Comparison of ENCODE assay signal across 1 cellular context in the genomic region with DNA sequence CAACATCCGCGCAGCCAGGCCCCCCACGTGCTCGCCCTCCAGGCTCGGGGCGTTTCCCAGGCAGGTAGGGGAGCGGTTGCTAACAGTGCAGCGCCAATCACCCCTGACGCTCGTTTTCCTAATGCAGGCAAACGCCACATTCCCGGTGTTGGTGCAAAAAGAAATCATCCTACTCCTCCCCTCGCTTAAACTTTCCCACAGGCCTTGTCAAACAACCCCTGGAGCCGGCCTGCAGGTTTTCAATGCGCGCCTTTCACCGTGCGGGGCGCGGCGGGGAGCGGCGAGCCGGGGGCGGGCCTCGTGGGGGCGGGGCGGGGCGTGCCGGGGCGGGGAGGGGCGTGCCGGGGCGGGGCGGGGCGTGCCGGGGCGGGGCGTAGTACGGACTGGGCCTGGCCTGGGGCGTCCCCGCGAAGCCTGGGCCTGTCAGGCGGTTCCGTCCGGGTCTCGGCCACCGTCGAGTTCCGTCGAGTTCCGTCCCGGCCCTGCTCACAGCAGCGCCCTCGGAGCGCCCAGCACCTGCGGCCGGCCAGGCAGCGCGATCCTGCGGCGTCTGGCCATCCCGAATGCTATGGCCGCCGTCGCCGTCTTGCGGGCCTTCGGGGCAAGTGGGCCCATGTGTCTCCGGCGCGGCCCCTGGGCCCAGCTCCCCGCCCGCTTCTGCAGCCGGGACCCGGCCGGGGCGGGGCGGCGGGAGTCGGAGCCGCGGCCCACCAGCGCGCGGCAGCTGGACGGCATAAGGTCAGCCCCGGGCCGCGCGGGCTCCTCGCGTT.
TF ChIP-seq lines count a peak whose summit lies in the region.

A gene with protein sequence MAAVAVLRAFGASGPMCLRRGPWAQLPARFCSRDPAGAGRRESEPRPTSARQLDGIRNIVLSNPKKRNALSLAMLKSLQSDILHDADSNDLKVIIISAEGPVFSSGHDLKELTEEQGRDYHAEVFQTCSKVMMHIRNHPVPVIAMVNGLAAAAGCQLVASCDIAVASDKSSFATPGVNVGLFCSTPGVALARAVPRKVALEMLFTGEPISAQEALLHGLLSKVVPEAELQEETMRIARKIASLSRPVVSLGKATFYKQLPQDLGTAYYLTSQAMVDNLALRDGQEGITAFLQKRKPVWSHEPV (plus strand): TSS at position 374 of the 770 bp plus-strand sequence. CDS start 195 bp downstream, at position 569.

TF ChIP-seq in K562, 482 proteins besides CTCF, POLR2A, EP300 and RAD21 (continued from another document and continues in another):
- TF ChIP-seq, protein P1, sequence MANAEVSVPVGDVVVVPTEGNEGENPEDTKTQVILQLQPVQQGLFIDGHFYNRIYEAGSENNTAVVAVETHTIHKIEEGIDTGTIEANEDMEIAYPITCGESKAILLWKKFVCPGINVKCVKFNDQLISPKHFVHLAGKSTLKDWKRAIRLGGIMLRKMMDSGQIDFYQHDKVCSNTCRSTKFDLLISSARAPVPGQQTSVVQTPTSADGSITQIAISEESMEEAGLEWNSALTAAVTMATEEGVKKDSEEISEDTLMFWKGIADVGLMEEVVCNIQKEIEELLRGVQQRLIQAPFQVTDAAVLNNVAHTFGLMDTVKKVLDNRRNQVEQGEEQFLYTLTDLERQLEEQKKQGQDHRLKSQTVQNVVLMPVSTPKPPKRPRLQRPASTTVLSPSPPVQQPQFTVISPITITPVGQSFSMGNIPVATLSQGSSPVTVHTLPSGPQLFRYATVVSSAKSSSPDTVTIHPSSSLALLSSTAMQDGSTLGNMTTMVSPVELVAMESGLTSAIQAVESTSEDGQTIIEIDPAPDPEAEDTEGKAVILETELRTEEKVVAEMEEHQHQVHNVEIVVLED (CRISPR knock-in tag; IDR thresholded peaks at IDR 0.05), result 0 out of 2 replicates have a peak, but pooled peaks have one; percentile 28
- TF ChIP-seq HMG20B (CRISPR knock-in tag; IDR thresholded peaks at IDR 0.05) (no peak), NR2C2 (CRISPR knock-in tag; IDR thresholded peaks at IDR 0.05) (peak; percentile 62; the same call in 1 of the 2 replicates), NR2C2 (tag; IDR thresholded peaks at IDR 0.05) (peak; percentile 70), SIN3A (IDR thresholded peaks at IDR 0.05; ENCODE audit: borderline replicate concordance in 2 of 2, control insufficient read depth in 1 of 2, low read depth in 2 of 2, low read length in 2 of 2) (peak in 1 of 2 experiments; percentile 2; a peak in 1 of 4 replicates), HNRNPUL1 (IDR thresholded peaks at IDR 0.05; ENCODE audit: low read length) (no peak), PHF8 (IDR thresholded peaks at IDR 0.05; ENCODE audit: borderline replicate concordance, low read length) (peak; percentile 89; the same call in 1 of the 2 replicates), RNF2 (IDR thresholded peaks at IDR 0.05) (peak; percentile 49; the same call in 1 of the 2 replicates), ZNF12 (CRISPR knock-in tag; IDR thresholded peaks at IDR 0.05) (no peak), BCOR (IDR thresholded peaks at IDR 0.05) (no peak), RAD51 (IDR thresholded peaks at IDR 0.05; ENCODE audit: borderline replicate concordance, low read depth) (no peak), ETS2 (tag; IDR thresholded peaks at IDR 0.05; ENCODE audit: borderline replicate concordance, poor library complexity, severe bottlenecking) (no peak), RBBP5 (IDR thresholded peaks at IDR 0.05; ENCODE audit: borderline replicate concordance, insufficient read depth, low read length, poor library complexity, severe bottlenecking) (peak; percentile 88), CXXC5 (CRISPR knock-in tag; IDR thresholded peaks at IDR 0.05) (peak; percentile 68), ATF1 (CRISPR knock-in tag; IDR thresholded peaks at IDR 0.05) (no peak), ATF1 (tag; IDR thresholded peaks at IDR 0.05) (0 out of 2 replicates have a peak, but pooled peaks have one; percentile 25), NR3C1 (CRISPR knock-in tag; IDR thresholded peaks at IDR 0.05) (peak; percentile 84; the same call in 1 of the 2 replicates), TAL1 (IDR thresholded peaks at IDR 0.05) (no peak), CBX5 (IDR thresholded peaks at IDR 0.05; ENCODE audit: borderline replicate concordance, low read depth) (no peak), EGR1 (conservative IDR thresholded peaks at IDR 0.05) (peak; percentile 23), ZNF316 (IDR thresholded peaks at IDR 0.05) (no peak), ZNF175 (CRISPR knock-in tag; IDR thresholded peaks at IDR 0.05; ENCODE audit: low read depth) (0 out of 2 replicates have a peak, but pooled peaks have one; percentile 34)
- TF ChIP-seq, protein P2, sequence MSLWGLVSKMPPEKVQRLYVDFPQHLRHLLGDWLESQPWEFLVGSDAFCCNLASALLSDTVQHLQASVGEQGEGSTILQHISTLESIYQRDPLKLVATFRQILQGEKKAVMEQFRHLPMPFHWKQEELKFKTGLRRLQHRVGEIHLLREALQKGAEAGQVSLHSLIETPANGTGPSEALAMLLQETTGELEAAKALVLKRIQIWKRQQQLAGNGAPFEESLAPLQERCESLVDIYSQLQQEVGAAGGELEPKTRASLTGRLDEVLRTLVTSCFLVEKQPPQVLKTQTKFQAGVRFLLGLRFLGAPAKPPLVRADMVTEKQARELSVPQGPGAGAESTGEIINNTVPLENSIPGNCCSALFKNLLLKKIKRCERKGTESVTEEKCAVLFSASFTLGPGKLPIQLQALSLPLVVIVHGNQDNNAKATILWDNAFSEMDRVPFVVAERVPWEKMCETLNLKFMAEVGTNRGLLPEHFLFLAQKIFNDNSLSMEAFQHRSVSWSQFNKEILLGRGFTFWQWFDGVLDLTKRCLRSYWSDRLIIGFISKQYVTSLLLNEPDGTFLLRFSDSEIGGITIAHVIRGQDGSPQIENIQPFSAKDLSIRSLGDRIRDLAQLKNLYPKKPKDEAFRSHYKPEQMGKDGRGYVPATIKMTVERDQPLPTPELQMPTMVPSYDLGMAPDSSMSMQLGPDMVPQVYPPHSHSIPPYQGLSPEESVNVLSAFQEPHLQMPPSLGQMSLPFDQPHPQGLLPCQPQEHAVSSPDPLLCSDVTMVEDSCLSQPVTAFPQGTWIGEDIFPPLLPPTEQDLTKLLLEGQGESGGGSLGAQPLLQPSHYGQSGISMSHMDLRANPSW (CRISPR knock-in tag; IDR thresholded peaks at IDR 0.05), result 0 out of 2 replicates have a peak, but pooled peaks have one; percentile 78
- TF ChIP-seq, protein P3, sequence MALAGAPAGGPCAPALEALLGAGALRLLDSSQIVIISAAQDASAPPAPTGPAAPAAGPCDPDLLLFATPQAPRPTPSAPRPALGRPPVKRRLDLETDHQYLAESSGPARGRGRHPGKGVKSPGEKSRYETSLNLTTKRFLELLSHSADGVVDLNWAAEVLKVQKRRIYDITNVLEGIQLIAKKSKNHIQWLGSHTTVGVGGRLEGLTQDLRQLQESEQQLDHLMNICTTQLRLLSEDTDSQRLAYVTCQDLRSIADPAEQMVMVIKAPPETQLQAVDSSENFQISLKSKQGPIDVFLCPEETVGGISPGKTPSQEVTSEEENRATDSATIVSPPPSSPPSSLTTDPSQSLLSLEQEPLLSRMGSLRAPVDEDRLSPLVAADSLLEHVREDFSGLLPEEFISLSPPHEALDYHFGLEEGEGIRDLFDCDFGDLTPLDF (CRISPR knock-in tag; IDR thresholded peaks at IDR 0.05), result peak; percentile 87
- TF ChIP-seq, protein P4, sequence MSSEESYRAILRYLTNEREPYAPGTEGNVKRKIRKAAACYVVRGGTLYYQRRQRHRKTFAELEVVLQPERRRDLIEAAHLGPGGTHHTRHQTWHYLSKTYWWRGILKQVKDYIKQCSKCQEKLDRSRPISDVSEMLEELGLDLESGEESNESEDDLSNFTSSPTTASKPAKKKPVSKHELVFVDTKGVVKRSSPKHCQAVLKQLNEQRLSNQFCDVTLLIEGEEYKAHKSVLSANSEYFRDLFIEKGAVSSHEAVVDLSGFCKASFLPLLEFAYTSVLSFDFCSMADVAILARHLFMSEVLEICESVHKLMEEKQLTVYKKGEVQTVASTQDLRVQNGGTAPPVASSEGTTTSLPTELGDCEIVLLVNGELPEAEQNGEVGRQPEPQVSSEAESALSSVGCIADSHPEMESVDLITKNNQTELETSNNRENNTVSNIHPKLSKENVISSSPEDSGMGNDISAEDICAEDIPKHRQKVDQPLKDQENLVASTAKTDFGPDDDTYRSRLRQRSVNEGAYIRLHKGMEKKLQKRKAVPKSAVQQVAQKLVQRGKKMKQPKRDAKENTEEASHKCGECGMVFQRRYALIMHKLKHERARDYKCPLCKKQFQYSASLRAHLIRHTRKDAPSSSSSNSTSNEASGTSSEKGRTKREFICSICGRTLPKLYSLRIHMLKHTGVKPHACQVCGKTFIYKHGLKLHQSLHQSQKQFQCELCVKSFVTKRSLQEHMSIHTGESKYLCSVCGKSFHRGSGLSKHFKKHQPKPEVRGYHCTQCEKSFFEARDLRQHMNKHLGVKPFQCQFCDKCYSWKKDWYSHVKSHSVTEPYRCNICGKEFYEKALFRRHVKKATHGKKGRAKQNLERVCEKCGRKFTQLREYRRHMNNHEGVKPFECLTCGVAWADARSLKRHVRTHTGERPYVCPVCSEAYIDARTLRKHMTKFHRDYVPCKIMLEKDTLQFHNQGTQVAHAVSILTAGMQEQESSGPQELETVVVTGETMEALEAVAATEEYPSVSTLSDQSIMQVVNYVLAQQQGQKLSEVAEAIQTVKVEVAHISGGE (CRISPR knock-in tag; IDR thresholded peaks at IDR 0.05), result peak in 1 of 3 experiments; percentile 8; a peak in 1 of 6 replicates
- TF ChIP-seq, protein P5, sequence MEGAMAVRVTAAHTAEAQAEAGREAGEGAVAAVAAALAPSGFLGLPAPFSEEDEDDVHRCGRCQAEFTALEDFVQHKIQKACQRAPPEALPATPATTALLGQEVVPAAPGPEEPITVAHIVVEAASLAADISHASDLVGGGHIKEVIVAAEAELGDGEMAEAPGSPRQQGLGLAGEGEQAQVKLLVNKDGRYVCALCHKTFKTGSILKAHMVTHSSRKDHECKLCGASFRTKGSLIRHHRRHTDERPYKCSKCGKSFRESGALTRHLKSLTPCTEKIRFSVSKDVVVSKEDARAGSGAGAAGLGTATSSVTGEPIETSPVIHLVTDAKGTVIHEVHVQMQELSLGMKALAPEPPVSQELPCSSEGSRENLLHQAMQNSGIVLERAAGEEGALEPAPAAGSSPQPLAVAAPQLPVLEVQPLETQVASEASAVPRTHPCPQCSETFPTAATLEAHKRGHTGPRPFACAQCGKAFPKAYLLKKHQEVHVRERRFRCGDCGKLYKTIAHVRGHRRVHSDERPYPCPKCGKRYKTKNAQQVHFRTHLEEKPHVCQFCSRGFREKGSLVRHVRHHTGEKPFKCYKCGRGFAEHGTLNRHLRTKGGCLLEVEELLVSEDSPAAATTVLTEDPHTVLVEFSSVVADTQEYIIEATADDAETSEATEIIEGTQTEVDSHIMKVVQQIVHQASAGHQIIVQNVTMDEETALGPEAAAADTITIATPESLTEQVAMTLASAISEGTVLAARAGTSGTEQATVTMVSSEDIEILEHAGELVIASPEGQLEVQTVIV (CRISPR knock-in tag; IDR thresholded peaks at IDR 0.05; ENCODE audit: borderline replicate concordance), result no peak
- TF ChIP-seq, protein P6, sequence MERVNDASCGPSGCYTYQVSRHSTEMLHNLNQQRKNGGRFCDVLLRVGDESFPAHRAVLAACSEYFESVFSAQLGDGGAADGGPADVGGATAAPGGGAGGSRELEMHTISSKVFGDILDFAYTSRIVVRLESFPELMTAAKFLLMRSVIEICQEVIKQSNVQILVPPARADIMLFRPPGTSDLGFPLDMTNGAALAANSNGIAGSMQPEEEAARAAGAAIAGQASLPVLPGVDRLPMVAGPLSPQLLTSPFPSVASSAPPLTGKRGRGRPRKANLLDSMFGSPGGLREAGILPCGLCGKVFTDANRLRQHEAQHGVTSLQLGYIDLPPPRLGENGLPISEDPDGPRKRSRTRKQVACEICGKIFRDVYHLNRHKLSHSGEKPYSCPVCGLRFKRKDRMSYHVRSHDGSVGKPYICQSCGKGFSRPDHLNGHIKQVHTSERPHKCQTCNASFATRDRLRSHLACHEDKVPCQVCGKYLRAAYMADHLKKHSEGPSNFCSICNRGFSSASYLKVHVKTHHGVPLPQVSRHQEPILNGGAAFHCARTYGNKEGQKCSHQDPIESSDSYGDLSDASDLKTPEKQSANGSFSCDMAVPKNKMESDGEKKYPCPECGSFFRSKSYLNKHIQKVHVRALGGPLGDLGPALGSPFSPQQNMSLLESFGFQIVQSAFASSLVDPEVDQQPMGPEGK (CRISPR knock-in tag; IDR thresholded peaks at IDR 0.05; ENCODE audit: borderline replicate concordance), result no peak
- TF ChIP-seq, protein P7, sequence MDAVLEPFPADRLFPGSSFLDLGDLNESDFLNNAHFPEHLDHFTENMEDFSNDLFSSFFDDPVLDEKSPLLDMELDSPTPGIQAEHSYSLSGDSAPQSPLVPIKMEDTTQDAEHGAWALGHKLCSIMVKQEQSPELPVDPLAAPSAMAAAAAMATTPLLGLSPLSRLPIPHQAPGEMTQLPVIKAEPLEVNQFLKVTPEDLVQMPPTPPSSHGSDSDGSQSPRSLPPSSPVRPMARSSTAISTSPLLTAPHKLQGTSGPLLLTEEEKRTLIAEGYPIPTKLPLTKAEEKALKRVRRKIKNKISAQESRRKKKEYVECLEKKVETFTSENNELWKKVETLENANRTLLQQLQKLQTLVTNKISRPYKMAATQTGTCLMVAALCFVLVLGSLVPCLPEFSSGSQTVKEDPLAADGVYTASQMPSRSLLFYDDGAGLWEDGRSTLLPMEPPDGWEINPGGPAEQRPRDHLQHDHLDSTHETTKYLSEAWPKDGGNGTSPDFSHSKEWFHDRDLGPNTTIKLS (IDR thresholded peaks at IDR 0.05; ENCODE audit: borderline replicate concordance, low read depth), result peak; percentile 70
- TF ChIP-seq, protein P8, sequence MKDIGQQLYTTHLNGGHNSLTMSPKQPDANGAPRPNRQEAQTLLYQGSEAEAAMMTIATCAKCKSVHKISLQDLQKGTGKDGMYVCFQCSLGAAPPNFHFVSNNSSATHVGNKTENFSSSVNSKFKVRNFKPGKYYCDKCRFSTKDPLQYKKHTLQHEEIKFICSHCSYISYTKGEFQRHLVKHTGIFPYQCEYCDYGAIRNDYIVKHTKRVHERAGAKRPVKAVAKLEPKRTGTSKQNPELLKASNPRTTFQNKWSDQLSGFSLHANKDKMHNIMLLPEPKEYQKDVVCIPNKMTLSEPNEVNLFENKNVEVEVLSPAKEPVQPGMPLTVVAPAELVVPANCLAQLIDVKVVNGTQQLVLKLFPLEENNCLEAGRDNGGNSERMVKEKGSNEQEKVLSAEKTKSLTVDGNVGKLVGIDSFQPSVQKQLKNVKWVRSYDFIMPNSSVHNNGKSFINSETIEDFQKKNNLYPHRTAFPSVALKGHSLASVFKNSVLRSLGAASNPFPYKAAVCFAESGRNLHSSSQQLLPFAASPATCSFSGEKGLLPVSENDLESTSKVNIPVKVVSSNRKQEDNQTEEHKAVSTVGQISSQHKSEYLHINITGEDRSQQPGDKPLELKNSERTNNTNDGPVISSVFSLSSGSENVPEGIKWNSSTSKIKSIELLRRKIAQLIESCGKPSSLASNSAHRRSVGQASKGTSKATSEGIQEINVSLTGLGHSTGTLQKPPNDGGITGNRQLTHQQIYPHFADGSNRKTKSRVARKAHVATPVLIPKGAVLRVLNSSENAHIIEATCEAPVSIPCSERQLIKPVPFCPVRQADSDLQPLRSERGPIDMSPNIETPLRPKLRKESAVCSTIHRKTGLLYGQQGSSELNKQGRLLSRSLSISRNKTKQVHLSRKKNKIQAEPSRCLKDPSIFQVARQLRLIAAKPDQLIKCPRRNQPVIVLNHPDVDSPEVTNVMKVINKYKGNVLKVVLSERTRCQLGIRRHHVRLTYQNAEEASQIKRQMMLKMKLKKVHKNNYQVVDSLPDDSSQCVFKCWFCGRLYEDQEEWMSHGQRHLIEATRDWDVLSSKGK (CRISPR knock-in tag; IDR thresholded peaks at IDR 0.05), result no peak
- TF ChIP-seq, protein P9, sequence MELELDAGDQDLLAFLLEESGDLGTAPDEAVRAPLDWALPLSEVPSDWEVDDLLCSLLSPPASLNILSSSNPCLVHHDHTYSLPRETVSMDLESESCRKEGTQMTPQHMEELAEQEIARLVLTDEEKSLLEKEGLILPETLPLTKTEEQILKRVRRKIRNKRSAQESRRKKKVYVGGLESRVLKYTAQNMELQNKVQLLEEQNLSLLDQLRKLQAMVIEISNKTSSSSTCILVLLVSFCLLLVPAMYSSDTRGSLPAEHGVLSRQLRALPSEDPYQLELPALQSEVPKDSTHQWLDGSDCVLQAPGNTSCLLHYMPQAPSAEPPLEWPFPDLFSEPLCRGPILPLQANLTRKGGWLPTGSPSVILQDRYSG (tag; conservative IDR thresholded peaks at IDR 0.05; ENCODE audit: low read depth), result no peak
